15 cellular contexts compared by ENCODE assay signal in genomic region chr2:230677182-230677946, GRCh38. TPM values are rescaled to one million over a fixed set of nuclear protein-coding genes. Genes with fewer than 3 reads are reported as not detected.
DNase-seq lines count a peak whose midpoint lies in the region; ATAC-seq and TF ChIP-seq lines count a peak whose summit lies in the region.
"Had no signal": no experiment of that assay in that cellular context is flagged by ENCODE, and none has a peak within 500 bp of the region (broad histone marks: within the 10 kb centered on the region; RNA-seq: fewer than 3 reads in every experiment).

No MANE protein-coding gene starts in this region.

- peaks cover 13% of the 10 kb centered on the region for H3K9me3 Mint-ChIP-seq in activated CD4-positive, alpha-beta memory T cell treated with anti-CD3 and anti-CD28 coated beads, Interleukin-2, amount 10 ng/mL, durations not matched to agents 7 days and 5 days
- peaks cover 8% of the 10 kb centered on the region for H3K9me3 Mint-ChIP-seq in activated CD4-positive, alpha-beta memory T cell treated with anti-CD3 and anti-CD28 coated beads for 36 hours
- H3K9me3 Mint-ChIP-seq in neural progenitor cell, result peaks cover 13% of the 10 kb centered on the region

- H3K9ac ChIP-seq in IMR-90 (ENCODE audit: low read depth, low read length) (no peak overlapping the region), neural progenitor cell (no peak overlapping the region)

- no peaks in the 10 kb centered on the region for H3K79me2 ChIP-seq in neural progenitor cell (ENCODE audit: low read depth)

- H4K20me1 ChIP-seq in IMR-90 (ENCODE audit: insufficient read depth, low read length), result no peaks in the 10 kb centered on the region
- no peaks in the 10 kb centered on the region for H4K20me1 ChIP-seq in neural progenitor cell (ENCODE audit: low read depth)

- H3K27me3 ChIP-seq in IMR-90 (ENCODE audit: control insufficient read depth, insufficient read depth, low read length) (no peaks in the 10 kb centered on the region; the same call in 1 of the 2 replicates), neural progenitor cell (no peaks in the 10 kb centered on the region)
- H3K27me3 ChIP-seq: testis had no signal

- ATAC-seq in IMR-90 (ENCODE audit: low read depth) (peak; percentile 70), HG03378 (IDR thresholded peaks at IDR 0.05; ENCODE audit: unreplicated experiment) (no peak)
- ATAC-seq: esophagus mucosa, left ventricle myocardium superior had no signal

- H3K4ac ChIP-seq in IMR-90 (ENCODE audit: low read depth, low read length), result 0 out of 2 replicates have a peak overlapping the region, but pooled peaks have one; percentile 1

- intact Hi-C loops in activated CD4-positive, alpha-beta memory T cell treated with anti-CD3 and anti-CD28 coated beads for 36 hours (cut with micrococcal nuclease), result no loop called here
- intact Hi-C loops in IMR-90 (cut with micrococcal nuclease), result no loop called here

- no CpG with 5 or more reads among the region's 5 CpGs for WGBS in IMR-90 (ENCODE audit: extremely low coverage in 2 of 2, insufficient read length in 1 of 2), 2 experiments

- peak overlapping the region; percentile 38 for H2AK9ac ChIP-seq in IMR-90 (replicated peaks; ENCODE audit: low read depth, low read length, poor library complexity)

- no peak for TF ChIP-seq POLR2A in IMR-90 (IDR thresholded peaks at IDR 0.05; ENCODE audit: low read depth, low read length)

- 0 out of 2 replicates have a peak overlapping the region, but pooled peaks have one; percentile 20 for H2AK5ac ChIP-seq in IMR-90 (ENCODE audit: low read depth, low read length)

- peaks cover 2% of the 10 kb centered on the region; the same call in 1 of the 2 replicates for H3K9me1 ChIP-seq in IMR-90 (ENCODE audit: insufficient read depth, low read length)

- H3K36me3 Mint-ChIP-seq in activated CD4-positive, alpha-beta memory T cell treated with anti-CD3 and anti-CD28 coated beads, Interleukin-2, amount 10 ng/mL, durations not matched to agents 7 days and 5 days (ENCODE audit: low read depth), result peaks cover 19% of the 10 kb centered on the region
- H3K36me3 Mint-ChIP-seq in activated CD4-positive, alpha-beta memory T cell treated with anti-CD3 and anti-CD28 coated beads for 36 hours, result peaks cover 3% of the 10 kb centered on the region
- H3K36me3 Mint-ChIP-seq in neural progenitor cell, result no peaks in the 10 kb centered on the region

- no peak overlapping the region for H3K56ac ChIP-seq in IMR-90 (ENCODE audit: extremely low read depth, insufficient read depth, low read length)

- peaks cover 53% of the 10 kb centered on the region for H3K4me1 Mint-ChIP-seq in activated CD4-positive, alpha-beta memory T cell treated with anti-CD3 and anti-CD28 coated beads, Interleukin-2, amount 10 ng/mL, durations not matched to agents 7 days and 5 days
- peaks cover 27% of the 10 kb centered on the region for H3K4me1 Mint-ChIP-seq in activated CD4-positive, alpha-beta memory T cell treated with anti-CD3 and anti-CD28 coated beads for 36 hours (ENCODE audit: low read depth)
- H3K4me1 Mint-ChIP-seq in neural progenitor cell, result peaks cover 16% of the 10 kb centered on the region

- H3K4me1 ChIP-seq in IMR-90 (ENCODE audit: control insufficient read depth, insufficient read depth, low read length) (peaks cover 9% of the 10 kb centered on the region), neural progenitor cell (no peaks in the 10 kb centered on the region)

- H3K18ac ChIP-seq in IMR-90 (ENCODE audit: low read depth, low read length), result no peak overlapping the region

- H3K4me3 ChIP-seq in IMR-90 (ENCODE audit: insufficient read depth, low read depth, low read length), result no peak overlapping the region
- no peak overlapping the region for H3K4me3 ChIP-seq in cardiac fibroblast (replicated peaks in 1 of 2; ENCODE audit: low read depth in 2 of 2, low read length in 2 of 2)
- no peak overlapping the region for H3K4me3 ChIP-seq in neural progenitor cell
- H3K4me3 ChIP-seq: SK-N-MC, testis had no signal

- no peak overlapping the region for H4K91ac ChIP-seq in IMR-90 (ENCODE audit: insufficient read depth, low read depth, low read length)

- TF ChIP-seq RAD21 in IMR-90 (IDR thresholded peaks at IDR 0.05; ENCODE audit: low read length), result no peak

- no peak overlapping the region for H3K4me2 ChIP-seq in IMR-90 (ENCODE audit: low read depth, low read length)
- H3K4me2 ChIP-seq in neural progenitor cell, result no peak overlapping the region

- dilution Hi-C loops in IMR-90 (cut with HindIII; ENCODE audit: low sequenced_read_pairs, unreplicated experiment), result no loop called here

- no peaks in the 10 kb centered on the region for H3F3A ChIP-seq in neural progenitor cell (ENCODE audit: low read depth)

- H2BK20ac ChIP-seq in IMR-90 (ENCODE audit: low read depth, low read length), result peak overlapping the region; percentile 27

- H4K5ac ChIP-seq in IMR-90 (ENCODE audit: low read depth, low read length), result no peak overlapping the region

- no peak overlapping the region for H3K23ac ChIP-seq in IMR-90 (ENCODE audit: low read depth, low read length)

- H2AFZ ChIP-seq in IMR-90 (replicated peaks; ENCODE audit: low read length, poor library complexity) (peak overlapping the region; percentile 67), neural progenitor cell (replicated peaks) (no peak overlapping the region)

- DNase-seq in activated CD4-positive, alpha-beta memory T cell treated with anti-CD3 and anti-CD28 coated beads, Interleukin-2, amount 10 ng/mL, durations not matched to agents 7 days and 5 days, result no peak
- no peak for DNase-seq in activated CD4-positive, alpha-beta memory T cell treated with anti-CD3 and anti-CD28 coated beads for 36 hours
- peak; percentile 73 for DNase-seq in IMR-90
- DNase-seq in cardiac fibroblast (ENCODE audit: low read depth in 2 of 2), result peak; percentile 24 to 37
- no peak for DNase-seq in neural progenitor cell (ENCODE audit: low spot score)
- DNase-seq in retina, result no peak
- DNase-seq in middle frontal gyrus (ENCODE audit: extremely low spot score, low spot score), result no peak
- DNase-seq: CD8-positive, alpha-beta memory T cell; left ventricle myocardium superior; naive B cell; NCI-H510A treated with DMSO at 0.1 percent for 48 hours; testis had no signal

- H3K36me3 ChIP-seq in IMR-90 (ENCODE audit: control insufficient read depth, insufficient read depth, low read length) (no peaks in the 10 kb centered on the region), neural progenitor cell (no peaks in the 10 kb centered on the region)

- H3K79me1 ChIP-seq in IMR-90 (ENCODE audit: low read depth in 1 of 2, low read length in 2 of 2), result no peaks in the 10 kb centered on the region

- peak overlapping the region; percentile 34; the same call in 1 of the 3 replicates for H2BK15ac ChIP-seq in IMR-90 (ENCODE audit: low read depth, low read length)

- H3K27me3 Mint-ChIP-seq in activated CD4-positive, alpha-beta memory T cell treated with anti-CD3 and anti-CD28 coated beads, Interleukin-2, amount 10 ng/mL, durations not matched to agents 7 days and 5 days, result no peaks in the 10 kb centered on the region
- H3K27me3 Mint-ChIP-seq in activated CD4-positive, alpha-beta memory T cell treated with anti-CD3 and anti-CD28 coated beads for 36 hours, result no peaks in the 10 kb centered on the region
- peaks cover 27% of the 10 kb centered on the region for H3K27me3 Mint-ChIP-seq in neural progenitor cell (ENCODE audit: insufficient read depth, low read depth)

- no TSS peak for BruUV-seq in IMR-90 (replicated peaks; lab: Mats Ljungman, UMichigan)

- H3K9me3 ChIP-seq in IMR-90 (ENCODE audit: control insufficient read depth, insufficient read depth, low read length) (peaks cover 3% of the 10 kb centered on the region), neural progenitor cell (ENCODE audit: low read depth) (no peaks in the 10 kb centered on the region)
- H3K9me3 ChIP-seq: testis had no signal

- H3K27ac ChIP-seq in IMR-90 (ENCODE audit: insufficient read depth, low read length), result 0 out of 2 replicates have a peak overlapping the region, but pooled peaks have one; percentile 40
- no peak overlapping the region for H3K27ac ChIP-seq in neural progenitor cell
- H3K27ac ChIP-seq: SK-N-MC, testis had no signal

- H3K4me3 Mint-ChIP-seq in activated CD4-positive, alpha-beta memory T cell treated with anti-CD3 and anti-CD28 coated beads, Interleukin-2, amount 10 ng/mL, durations not matched to agents 7 days and 5 days, result no peak overlapping the region
- no peak overlapping the region for H3K4me3 Mint-ChIP-seq in activated CD4-positive, alpha-beta memory T cell treated with anti-CD3 and anti-CD28 coated beads for 36 hours
- peak overlapping the region; percentile 5 for H3K4me3 Mint-ChIP-seq in neural progenitor cell
- H3K4me3 Mint-ChIP-seq: CD8-positive, alpha-beta memory T cell had no signal

- H2BK5ac ChIP-seq in IMR-90 (ENCODE audit: low read depth, low read length, poor library complexity, severe bottlenecking), result peak overlapping the region; percentile 46

- CTCF ChIA-PET in activated CD4-positive, alpha-beta memory T cell treated with anti-CD3 and anti-CD28 coated beads, Interleukin-2, amount 10 ng/mL, durations not matched to agents 7 days and 5 days (lab: Charles Lee), result interaction anchor here (1.0 to 4.1 kb wide), 10 partner anchors 8 to 37 kb away, joined by 3 to 27 read pairs (median 6); partner anchors contain the start of gene CAB39
- CTCF ChIA-PET in activated CD4-positive, alpha-beta memory T cell treated with anti-CD3 and anti-CD28 coated beads for 36 hours (lab: Charles Lee), result interaction anchor here (1.1 to 2.8 kb wide), 3 partner anchors 17 to 35 kb away, joined by 3 to 9 read pairs (median 7); partner anchors contain the start of gene CAB39
- CTCF ChIA-PET in IMR-90 (lab: Yijun Ruan, JAX), result interaction anchor here (0.6 kb wide), 1 partner anchor 96 kb away, joined by 4 read pairs; no protein-coding TSS in a partner anchor

- peak overlapping the region; percentile 9; the same call in 1 of the 2 replicates for H2BK120ac ChIP-seq in IMR-90 (ENCODE audit: low read depth, low read length)

- H4K8ac ChIP-seq in IMR-90 (ENCODE audit: low read depth in 2 of 2, low read length in 2 of 2), result peak overlapping the region in 1 of 2 experiments; percentile 31; a peak in 1 of 4 replicates

- TF ChIP-seq CTCF in IMR-90 (conservative IDR thresholded peaks at IDR 0.05; ENCODE audit: low read depth, low read length), result no peak
- no peak for TF ChIP-seq CTCF in cardiac fibroblast (IDR thresholded peaks at IDR 0.05; ENCODE audit: low read depth, low read length)
- TF ChIP-seq CTCF in neural progenitor cell (IDR thresholded peaks at IDR 0.05), result no peak

- peak overlapping the region; percentile 79 for H3K27ac Mint-ChIP-seq in activated CD4-positive, alpha-beta memory T cell treated with anti-CD3 and anti-CD28 coated beads, Interleukin-2, amount 10 ng/mL, durations not matched to agents 7 days and 5 days
- H3K27ac Mint-ChIP-seq in activated CD4-positive, alpha-beta memory T cell treated with anti-CD3 and anti-CD28 coated beads for 36 hours, result no peak overlapping the region
- H3K27ac Mint-ChIP-seq in neural progenitor cell, result peak overlapping the region; percentile 5

- 0 out of 2 replicates have a peak overlapping the region, but pooled peaks have one; percentile 39 for H3K14ac ChIP-seq in IMR-90 (replicated peaks; ENCODE audit: low read depth, low read length)

- in situ Hi-C loops in IMR-90 (cut with MboI; ENCODE audit: low sequenced_read_pairs), result no loop called here

- POLR2A ChIA-PET in activated CD4-positive, alpha-beta memory T cell treated with anti-CD3 and anti-CD28 coated beads, Interleukin-2, amount 10 ng/mL, durations not matched to agents 7 days and 5 days (lab: Charles Lee), result interaction anchor here (0.8 to 5.3 kb wide), 7 partner anchors 9 to 61 kb away, joined by 3 to 43 read pairs (median 8); no protein-coding TSS in a partner anchor
- POLR2A ChIA-PET in activated CD4-positive, alpha-beta memory T cell treated with anti-CD3 and anti-CD28 coated beads for 36 hours (lab: Charles Lee), result interaction anchor here (1.1 kb wide), 3 partner anchors 8 to 30 kb away, joined by 3 to 4 read pairs (median 4); no protein-coding TSS in a partner anchor
- POLR2A ChIA-PET in IMR-90 (lab: Charles Lee; ENCODE audit: unreplicated experiment), result interaction anchor here (0.6 kb wide), 1 partner anchor 13 kb away, joined by 7 read pairs; no protein-coding TSS in a partner anchor

RNA-seq across cellular contexts. Expression of gene CAB39, which starts 35.3 kb away (rescaled TPM):
- total RNA-seq in activated CD4-positive, alpha-beta memory T cell treated with anti-CD3 and anti-CD28 coated beads, Interleukin-2, amount 10 ng/mL, durations not matched to agents 7 days and 5 days, result 100 to 1,000 TPM; 156 to 161 TPM
- 100 to 1,000 TPM; 128 to 129 TPM for total RNA-seq in activated CD4-positive, alpha-beta memory T cell treated with anti-CD3 and anti-CD28 coated beads for 36 hours
- 71.7 and 95.3 TPM in 2 replicates for total RNA-seq in IMR-90 (2012; rRNA removed)
- 31.3 and 38.2 TPM in 2 replicates for polyA plus RNA-seq in IMR-90 (2012; rRNA removed)
- polyA plus RNA-seq in IMR-90 (2012; cell fraction: cytosol; rRNA removed), result 5.8 and 13.0 TPM in 2 replicates
- polyA plus RNA-seq in IMR-90 (2012; cell fraction: nucleus; rRNA removed; ENCODE audit: low replicate concordance), result 6.4 and 42.5 TPM in 2 replicates
- total RNA-seq in neural progenitor cell (ENCODE audit: low replicate concordance), result 41.7 and 59.0 TPM in 2 replicates

Comparison
In these comparisons a context has a peak if more than half of its experiments do, and no peak if none do; other contexts are left out.
1. DNase-seq: peak in IMR-90 (single experiment) and cardiac fibroblast (2 of 2); none in activated CD4-positive, alpha-beta memory T cell treated with anti-CD3 and anti-CD28 coated beads, Interleukin-2, amount 10 ng/mL, durations not matched to agents 7 days and 5 days (single experiment), activated CD4-positive, alpha-beta memory T cell treated with anti-CD3 and anti-CD28 coated beads for 36 hours (single experiment), neural progenitor cell (single experiment), retina (single experiment) and middle frontal gyrus (single experiment).